ENCODE assay signal across 1 cellular context in genomic region chr4:144078746-144079145, GRCh38.
TF ChIP-seq lines count a peak whose summit lies in the region.
"Not testable (repeated sequence)": the region's sequence is repeated elsewhere in the genome, so short reads cannot be mapped to it uniquely, and the experiment has no call there.

No MANE protein-coding gene starts in this region.

TF ChIP-seq in K562, 482 proteins besides CTCF, POLR2A, EP300 and RAD21 (continued from another document):
- TF ChIP-seq MBD2 (IDR thresholded peaks at IDR 0.05; ENCODE audit: borderline replicate concordance, low read depth) (peak; percentile 59; the same call in 1 of the 2 replicates), ZEB2 (IDR thresholded peaks at IDR 0.05) (peak; percentile 75; the same call in 1 of the 2 replicates), CBFA2T2 (conservative IDR thresholded peaks at IDR 0.05) (peak; percentile 95), L3MBTL2 (IDR thresholded peaks at IDR 0.05) (0 out of 2 replicates have a peak, but pooled peaks have one; percentile 6), BCOR (IDR thresholded peaks at IDR 0.05) (peak; percentile 53; the same call in 1 of the 2 replicates), DPF2 (IDR thresholded peaks at IDR 0.05) (peak; percentile 92), PHB2 (IDR thresholded peaks at IDR 0.05; ENCODE audit: low read depth) (peak; percentile 70), HDAC2 (IDR thresholded peaks at IDR 0.05) (peak; percentile 50; the same call in 1 of the 2 replicates), ZNF175 (CRISPR knock-in tag; IDR thresholded peaks at IDR 0.05; ENCODE audit: low read depth) (0 out of 2 replicates have a peak, but pooled peaks have one; percentile 37), RNF2 (IDR thresholded peaks at IDR 0.05) (peak; percentile 35; the same call in 1 of the 2 replicates), MIER1 (IDR thresholded peaks at IDR 0.05; ENCODE audit: low read depth) (peak; percentile 63; the same call in 1 of the 2 replicates), TBL1XR1 (IDR thresholded peaks at IDR 0.05; ENCODE audit: low read length in 2 of 2) (peak; percentile 38 to 72; a peak in 2 of 4 replicates), TEAD4 (IDR thresholded peaks at IDR 0.05; ENCODE audit: low read length) (peak; percentile 90), CC2D1A (IDR thresholded peaks at IDR 0.05) (peak; percentile 94; the same call in 1 of the 2 replicates), FOXM1 (IDR thresholded peaks at IDR 0.05; ENCODE audit: low read depth) (peak; percentile 77; the same call in 1 of the 2 replicates), MEIS2 (IDR thresholded peaks at IDR 0.05; ENCODE audit: partially characterized antibody) (peak; percentile 74), TCF3 (CRISPR knock-in tag; IDR thresholded peaks at IDR 0.05) (peak; percentile 92), CTBP1 (IDR thresholded peaks at IDR 0.05; ENCODE audit: borderline replicate concordance) (peak; percentile 55; the same call in 1 of the 2 replicates), TAL1 (IDR thresholded peaks at IDR 0.05) (peak; percentile 93), RCOR1 (IDR thresholded peaks at IDR 0.05; ENCODE audit: borderline replicate concordance in 1 of 2, low read depth in 2 of 2, low read length in 2 of 2) (peak in 1 of 2 experiments; percentile 51; a peak in 1 of 4 replicates), KDM1A (IDR thresholded peaks at IDR 0.05) (peak; percentile 86 to 89), CHAMP1 (IDR thresholded peaks at IDR 0.05) (peak; percentile 61; the same call in 1 of the 2 replicates), TEAD1 (CRISPR knock-in tag; IDR thresholded peaks at IDR 0.05) (0 out of 4 replicates have a peak, but pooled peaks of 1 of the 2 experiments have one; percentile 5), SMARCC2 (IDR thresholded peaks at IDR 0.05; ENCODE audit: low read depth) (0 out of 2 replicates have a peak, but pooled peaks have one; percentile 60), NCOR1 (IDR thresholded peaks at IDR 0.05) (peak; percentile 95), ARNT (IDR thresholded peaks at IDR 0.05) (peak; percentile 83 to 91; a peak in 3 of 4 replicates), ZNF766 (CRISPR knock-in tag; conservative IDR thresholded peaks at IDR 0.05) (peak; percentile 95), BRD9 (IDR thresholded peaks at IDR 0.05; ENCODE audit: low read depth, partially characterized antibody) (peak; percentile 34), STAT5A (IDR thresholded peaks at IDR 0.05; ENCODE audit: borderline replicate concordance, low read length) (peak; percentile 78; the same call in 1 of the 2 replicates), HDAC1 (IDR thresholded peaks at IDR 0.05) (peak in 1 of 2 experiments; percentile 75; a peak in 2 of 4 replicates), NFIC (IDR thresholded peaks at IDR 0.05) (peak; percentile 88), GATA2 (CRISPR knock-in tag; IDR thresholded peaks at IDR 0.05) (peak; percentile 75), NBN (IDR thresholded peaks at IDR 0.05; ENCODE audit: low read depth) (peak; percentile 61; the same call in 1 of the 2 replicates), TRIM24 (IDR thresholded peaks at IDR 0.05) (peak; percentile 90 to 91), NCOA1 (IDR thresholded peaks at IDR 0.05; ENCODE audit: low read depth) (peak; percentile 67; the same call in 1 of the 2 replicates), ATF7 (IDR thresholded peaks at IDR 0.05) (peak; percentile 28; the same call in 1 of the 2 replicates), HDAC3 (IDR thresholded peaks at IDR 0.05; ENCODE audit: borderline replicate concordance, partially characterized antibody) (peak; percentile 85), MNT (conservative IDR thresholded peaks at IDR 0.05) (0 out of 4 replicates have a peak, but pooled peaks of 1 of the 2 experiments have one; percentile 16), MTA1 (IDR thresholded peaks at IDR 0.05; ENCODE audit: borderline replicate concordance) (0 out of 2 replicates have a peak, but pooled peaks have one; percentile 39), SOX6 (IDR thresholded peaks at IDR 0.05) (peak; percentile 76), KLF16 (IDR thresholded peaks at IDR 0.05) (peak; percentile 90), POLR2AphosphoS5 (IDR thresholded peaks at IDR 0.05; ENCODE audit: control insufficient read depth, insufficient read depth, low read depth, low read length) (peak; percentile 81), ETV1 (tag; conservative IDR thresholded peaks at IDR 0.05; ENCODE audit: low read depth) (peak; percentile 55; the same call in 1 of the 2 replicates), CREB1 (IDR thresholded peaks at IDR 0.05) (peak; percentile 34; the same call in 1 of the 2 replicates), SMARCE1 (IDR thresholded peaks at IDR 0.05) (peak; percentile 90), PML (IDR thresholded peaks at IDR 0.05; ENCODE audit: low read length) (peak; percentile 82), HLTF (IDR thresholded peaks at IDR 0.05) (peak; percentile 42; the same call in 1 of the 2 replicates), CXXC5 (CRISPR knock-in tag; IDR thresholded peaks at IDR 0.05) (peak; percentile 48; the same call in 1 of the 2 replicates), MTA2 (IDR thresholded peaks at IDR 0.05; ENCODE audit: low read depth) (peak; percentile 75), SMARCA4 (IDR thresholded peaks at IDR 0.05) (peak; percentile 91), LEF1 (IDR thresholded peaks at IDR 0.05) (peak; percentile 69; the same call in 1 of the 2 replicates)
- TF ChIP-seq, protein P1, sequence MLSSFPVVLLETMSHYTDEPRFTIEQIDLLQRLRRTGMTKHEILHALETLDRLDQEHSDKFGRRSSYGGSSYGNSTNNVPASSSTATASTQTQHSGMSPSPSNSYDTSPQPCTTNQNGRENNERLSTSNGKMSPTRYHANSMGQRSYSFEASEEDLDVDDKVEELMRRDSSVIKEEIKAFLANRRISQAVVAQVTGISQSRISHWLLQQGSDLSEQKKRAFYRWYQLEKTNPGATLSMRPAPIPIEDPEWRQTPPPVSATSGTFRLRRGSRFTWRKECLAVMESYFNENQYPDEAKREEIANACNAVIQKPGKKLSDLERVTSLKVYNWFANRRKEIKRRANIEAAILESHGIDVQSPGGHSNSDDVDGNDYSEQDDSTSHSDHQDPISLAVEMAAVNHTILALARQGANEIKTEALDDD (IDR thresholded peaks at IDR 0.05), result peak; percentile 83
- not testable (repeated sequence) for TF ChIP-seq TEAD4 (CRISPR knock-in tag; IDR thresholded peaks at IDR 0.05; ENCODE audit: borderline replicate concordance); FOXM1 (CRISPR knock-in tag; IDR thresholded peaks at IDR 0.05; ENCODE audit: low read depth); CREB1 (CRISPR knock-in tag; IDR thresholded peaks at IDR 0.05)
- TF ChIP-seq, protein P2, sequence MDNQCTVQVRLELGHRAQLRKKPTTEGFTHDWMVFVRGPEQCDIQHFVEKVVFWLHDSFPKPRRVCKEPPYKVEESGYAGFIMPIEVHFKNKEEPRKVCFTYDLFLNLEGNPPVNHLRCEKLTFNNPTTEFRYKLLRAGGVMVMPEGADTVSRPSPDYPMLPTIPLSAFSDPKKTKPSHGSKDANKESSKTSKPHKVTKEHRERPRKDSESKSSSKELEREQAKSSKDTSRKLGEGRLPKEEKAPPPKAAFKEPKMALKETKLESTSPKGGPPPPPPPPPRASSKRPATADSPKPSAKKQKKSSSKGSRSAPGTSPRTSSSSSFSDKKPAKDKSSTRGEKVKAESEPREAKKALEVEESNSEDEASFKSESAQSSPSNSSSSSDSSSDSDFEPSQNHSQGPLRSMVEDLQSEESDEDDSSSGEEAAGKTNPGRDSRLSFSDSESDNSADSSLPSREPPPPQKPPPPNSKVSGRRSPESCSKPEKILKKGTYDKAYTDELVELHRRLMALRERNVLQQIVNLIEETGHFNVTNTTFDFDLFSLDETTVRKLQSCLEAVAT (IDR thresholded peaks at IDR 0.05), result peak in 1 of 2 experiments; percentile 71; a peak in 1 of 4 replicates
- TF ChIP-seq, protein P3, sequence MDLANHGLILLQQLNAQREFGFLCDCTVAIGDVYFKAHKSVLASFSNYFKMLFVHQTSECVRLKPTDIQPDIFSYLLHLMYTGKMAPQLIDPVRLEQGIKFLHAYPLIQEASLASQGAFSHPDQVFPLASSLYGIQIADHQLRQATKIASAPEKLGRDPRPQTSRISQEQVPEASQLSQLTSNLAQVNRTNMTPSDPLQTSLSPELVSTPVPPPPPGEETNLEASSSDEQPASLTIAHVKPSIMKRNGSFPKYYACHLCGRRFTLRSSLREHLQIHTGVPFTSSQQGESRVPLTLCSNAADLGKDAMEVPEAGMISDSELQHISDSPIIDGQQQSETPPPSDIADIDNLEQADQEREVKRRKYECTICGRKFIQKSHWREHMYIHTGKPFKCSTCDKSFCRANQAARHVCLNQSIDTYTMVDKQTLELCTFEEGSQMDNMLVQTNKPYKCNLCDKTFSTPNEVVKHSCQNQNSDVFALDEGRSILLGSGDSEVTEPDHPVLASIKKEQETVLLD (IDR thresholded peaks at IDR 0.05), result peak; percentile 73
- TF ChIP-seq, protein P4, sequence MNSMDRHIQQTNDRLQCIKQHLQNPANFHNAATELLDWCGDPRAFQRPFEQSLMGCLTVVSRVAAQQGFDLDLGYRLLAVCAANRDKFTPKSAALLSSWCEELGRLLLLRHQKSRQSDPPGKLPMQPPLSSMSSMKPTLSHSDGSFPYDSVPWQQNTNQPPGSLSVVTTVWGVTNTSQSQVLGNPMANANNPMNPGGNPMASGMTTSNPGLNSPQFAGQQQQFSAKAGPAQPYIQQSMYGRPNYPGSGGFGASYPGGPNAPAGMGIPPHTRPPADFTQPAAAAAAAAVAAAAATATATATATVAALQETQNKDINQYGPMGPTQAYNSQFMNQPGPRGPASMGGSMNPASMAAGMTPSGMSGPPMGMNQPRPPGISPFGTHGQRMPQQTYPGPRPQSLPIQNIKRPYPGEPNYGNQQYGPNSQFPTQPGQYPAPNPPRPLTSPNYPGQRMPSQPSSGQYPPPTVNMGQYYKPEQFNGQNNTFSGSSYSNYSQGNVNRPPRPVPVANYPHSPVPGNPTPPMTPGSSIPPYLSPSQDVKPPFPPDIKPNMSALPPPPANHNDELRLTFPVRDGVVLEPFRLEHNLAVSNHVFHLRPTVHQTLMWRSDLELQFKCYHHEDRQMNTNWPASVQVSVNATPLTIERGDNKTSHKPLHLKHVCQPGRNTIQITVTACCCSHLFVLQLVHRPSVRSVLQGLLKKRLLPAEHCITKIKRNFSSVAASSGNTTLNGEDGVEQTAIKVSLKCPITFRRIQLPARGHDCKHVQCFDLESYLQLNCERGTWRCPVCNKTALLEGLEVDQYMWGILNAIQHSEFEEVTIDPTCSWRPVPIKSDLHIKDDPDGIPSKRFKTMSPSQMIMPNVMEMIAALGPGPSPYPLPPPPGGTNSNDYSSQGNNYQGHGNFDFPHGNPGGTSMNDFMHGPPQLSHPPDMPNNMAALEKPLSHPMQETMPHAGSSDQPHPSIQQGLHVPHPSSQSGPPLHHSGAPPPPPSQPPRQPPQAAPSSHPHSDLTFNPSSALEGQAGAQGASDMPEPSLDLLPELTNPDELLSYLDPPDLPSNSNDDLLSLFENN (IDR thresholded peaks at IDR 0.05; ENCODE audit: low read depth in 2 of 2, low read length in 2 of 2), result 0 out of 4 replicates have a peak, but pooled peaks of 1 of the 2 experiments have one; percentile 21
- TF ChIP-seq, protein P5, sequence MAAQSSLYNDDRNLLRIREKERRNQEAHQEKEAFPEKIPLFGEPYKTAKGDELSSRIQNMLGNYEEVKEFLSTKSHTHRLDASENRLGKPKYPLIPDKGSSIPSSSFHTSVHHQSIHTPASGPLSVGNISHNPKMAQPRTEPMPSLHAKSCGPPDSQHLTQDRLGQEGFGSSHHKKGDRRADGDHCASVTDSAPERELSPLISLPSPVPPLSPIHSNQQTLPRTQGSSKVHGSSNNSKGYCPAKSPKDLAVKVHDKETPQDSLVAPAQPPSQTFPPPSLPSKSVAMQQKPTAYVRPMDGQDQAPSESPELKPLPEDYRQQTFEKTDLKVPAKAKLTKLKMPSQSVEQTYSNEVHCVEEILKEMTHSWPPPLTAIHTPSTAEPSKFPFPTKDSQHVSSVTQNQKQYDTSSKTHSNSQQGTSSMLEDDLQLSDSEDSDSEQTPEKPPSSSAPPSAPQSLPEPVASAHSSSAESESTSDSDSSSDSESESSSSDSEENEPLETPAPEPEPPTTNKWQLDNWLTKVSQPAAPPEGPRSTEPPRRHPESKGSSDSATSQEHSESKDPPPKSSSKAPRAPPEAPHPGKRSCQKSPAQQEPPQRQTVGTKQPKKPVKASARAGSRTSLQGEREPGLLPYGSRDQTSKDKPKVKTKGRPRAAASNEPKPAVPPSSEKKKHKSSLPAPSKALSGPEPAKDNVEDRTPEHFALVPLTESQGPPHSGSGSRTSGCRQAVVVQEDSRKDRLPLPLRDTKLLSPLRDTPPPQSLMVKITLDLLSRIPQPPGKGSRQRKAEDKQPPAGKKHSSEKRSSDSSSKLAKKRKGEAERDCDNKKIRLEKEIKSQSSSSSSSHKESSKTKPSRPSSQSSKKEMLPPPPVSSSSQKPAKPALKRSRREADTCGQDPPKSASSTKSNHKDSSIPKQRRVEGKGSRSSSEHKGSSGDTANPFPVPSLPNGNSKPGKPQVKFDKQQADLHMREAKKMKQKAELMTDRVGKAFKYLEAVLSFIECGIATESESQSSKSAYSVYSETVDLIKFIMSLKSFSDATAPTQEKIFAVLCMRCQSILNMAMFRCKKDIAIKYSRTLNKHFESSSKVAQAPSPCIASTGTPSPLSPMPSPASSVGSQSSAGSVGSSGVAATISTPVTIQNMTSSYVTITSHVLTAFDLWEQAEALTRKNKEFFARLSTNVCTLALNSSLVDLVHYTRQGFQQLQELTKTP (IDR thresholded peaks at IDR 0.05; ENCODE audit: low read depth in 1 of 2, partially characterized antibody in 2 of 2), result peak in 1 of 2 experiments; percentile 33
